Comparison of ENCODE assay signal across 11 cellular contexts in the genomic region with DNA sequence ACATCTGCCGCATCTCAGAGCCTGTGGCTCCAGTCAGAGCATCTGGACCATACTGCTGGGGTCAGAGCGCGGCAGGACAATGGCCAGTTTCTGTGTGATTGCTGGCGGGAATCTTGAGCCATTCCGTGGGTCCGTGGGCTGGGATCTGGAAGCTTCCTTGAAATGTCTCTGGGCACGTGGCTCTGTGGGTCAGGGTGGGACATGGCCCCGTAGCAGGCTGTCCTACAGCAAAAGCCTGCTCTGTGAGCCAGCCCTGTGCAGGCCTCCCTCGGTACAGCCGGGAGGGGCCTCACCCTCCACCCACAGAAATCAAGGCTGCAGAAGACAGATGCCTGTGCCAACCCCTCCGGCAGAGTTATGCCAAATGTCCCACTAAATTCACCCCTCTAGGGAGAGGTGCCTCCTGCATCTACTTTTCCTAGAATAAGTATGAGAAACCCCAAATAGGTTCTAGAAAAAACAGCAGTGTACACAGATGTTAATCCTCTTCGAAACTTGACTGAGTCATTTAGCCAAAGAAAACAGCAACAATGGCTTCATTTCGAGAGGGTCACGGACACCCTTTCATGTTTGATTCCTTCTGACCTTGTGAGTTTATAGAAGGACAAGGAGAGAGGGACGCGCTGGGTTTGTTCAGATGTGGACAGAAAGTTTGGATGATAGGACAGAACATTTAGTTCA. TPM values are rescaled to one million over a fixed set of nuclear protein-coding genes. Genes with fewer than 3 reads are reported as not detected.
DNase-seq lines count a peak whose midpoint lies in the region; ATAC-seq and TF ChIP-seq lines count a peak whose summit lies in the region.
"Had no signal": no experiment of that assay in that cellular context is flagged by ENCODE, and none has a peak within 500 bp of the region (broad histone marks: within the 10 kb centered on the region; RNA-seq: fewer than 3 reads in every experiment).

No MANE protein-coding gene starts in this region.

- H3K27me3 ChIP-seq in Caco-2 (replicated peaks; ENCODE audit: control insufficient read depth, insufficient read depth, low read length) = no peaks in the 10 kb centered on the region
- no peaks in the 10 kb centered on the region for H3K27me3 ChIP-seq in ovary
- no peaks in the 10 kb centered on the region for H3K27me3 ChIP-seq in lower lobe of right lung (ENCODE audit: low read depth)

- no peak overlapping the region for H3K4me3 ChIP-seq in Caco-2 (ENCODE audit: low read depth, low read length)
- no peak overlapping the region for H3K4me3 ChIP-seq in fibroblast of the aortic adventitia (ENCODE audit: low read depth, low read length)
- no peak overlapping the region for H3K4me3 ChIP-seq in ovary
- H3K4me3 ChIP-seq in lower lobe of right lung = no peak overlapping the region

- peak overlapping the region; percentile 96 for H3K27ac Mint-ChIP-seq in Caco-2 (ENCODE audit: unreplicated experiment)
- H3K27ac Mint-ChIP-seq in activated CD8-positive, alpha-beta T cell treated with anti-CD3 and anti-CD28 coated beads, Interleukin-2, amount 10 ng/mL, durations not matched to agents 7 days and 5 days = no peak overlapping the region
- H3K27ac Mint-ChIP-seq: B cell; stimulated activated naive CD8-positive, alpha-beta T cell treated with anti-CD3 and anti-CD28 coated beads, Interleukin-15, Interleukin-2, amounts not matched to agents 100 ng/mL and 50 ng/mL, for 24 hours had no signal

- peaks cover 55% of the 10 kb centered on the region for H3K36me3 Mint-ChIP-seq in Caco-2 (ENCODE audit: insufficient read depth, unreplicated experiment)
- H3K36me3 Mint-ChIP-seq in activated CD8-positive, alpha-beta T cell treated with anti-CD3 and anti-CD28 coated beads, Interleukin-2, amount 10 ng/mL, durations not matched to agents 7 days and 5 days (ENCODE audit: low read depth) = no peaks in the 10 kb centered on the region

- H3K27me3 Mint-ChIP-seq in Caco-2 (ENCODE audit: insufficient read depth, unreplicated experiment) = no peaks in the 10 kb centered on the region
- H3K27me3 Mint-ChIP-seq in activated CD8-positive, alpha-beta T cell treated with anti-CD3 and anti-CD28 coated beads, Interleukin-2, amount 10 ng/mL, durations not matched to agents 7 days and 5 days (ENCODE audit: low read depth) = no peaks in the 10 kb centered on the region
- H3K27me3 Mint-ChIP-seq: stimulated activated naive CD8-positive, alpha-beta T cell treated with anti-CD3 and anti-CD28 coated beads, Interleukin-15, Interleukin-2, amounts not matched to agents 100 ng/mL and 50 ng/mL, for 24 hours had no signal

- WGBS in ovary, 3 donors = 18 to 20% (median 19%) methylated on average over 16 of the region's 16 CpGs

- H3K9me3 Mint-ChIP-seq in Caco-2 (ENCODE audit: unreplicated experiment) = no peaks in the 10 kb centered on the region
- no peaks in the 10 kb centered on the region for H3K9me3 Mint-ChIP-seq in activated CD8-positive, alpha-beta T cell treated with anti-CD3 and anti-CD28 coated beads, Interleukin-2, amount 10 ng/mL, durations not matched to agents 7 days and 5 days (ENCODE audit: insufficient read depth)
- H3K9me3 Mint-ChIP-seq: stimulated activated naive CD8-positive, alpha-beta T cell treated with anti-CD3 and anti-CD28 coated beads, Interleukin-15, Interleukin-2, amounts not matched to agents 100 ng/mL and 50 ng/mL, for 24 hours had no signal

- DNase-seq in Caco-2 (no peak), amniotic epithelial cell (ENCODE audit: low read depth) (peak; percentile 32), fibroblast of the aortic adventitia (ENCODE audit: low read depth) (peak; percentile 63), ovary (peak in 2 of 5 donors; percentile 69 to 70), NCI-H1436 treated with DMSO at 0.1 percent for 48 hours (lab: John Stamatoyannopoulos, UW) (no peak), lower lobe of right lung (no peak)
- no peak for DNase-seq in activated CD8-positive, alpha-beta T cell treated with anti-CD3 and anti-CD28 coated beads, Interleukin-2, amount 10 ng/mL, durations not matched to agents 7 days and 5 days
- DNase-seq: activated CD8-positive, alpha-beta memory T cell treated with anti-CD3 and anti-CD28 coated beads for 24 hours had no signal

- H3K36me3 ChIP-seq in Caco-2 (ENCODE audit: control insufficient read depth, insufficient read depth, low read length) (peaks cover 1% of the 10 kb centered on the region; the same call in 1 of the 2 replicates), ovary (no peaks in the 10 kb centered on the region), lower lobe of right lung (no peaks in the 10 kb centered on the region)

- intact Hi-C loops in Caco-2 (cut with micrococcal nuclease; ENCODE audit: unreplicated experiment) (loop anchor here (10.0 kb wide), 1 partner anchor 48 kb away; no protein-coding TSS in a partner anchor), ovary (cut with DNase I) (loop anchor here in 2 of 4 donors (5.0 to 10.0 kb wide), 3 partner anchors 48 to 298 kb away; no protein-coding TSS in a partner anchor), lower lobe of right lung (cut with DNase I) (loop anchor here (10.0 kb wide), 1 partner anchor 138 kb away; no protein-coding TSS in a partner anchor)

- no peaks in the 10 kb centered on the region for H3K9me3 ChIP-seq in Caco-2
- no peaks in the 10 kb centered on the region for H3K9me3 ChIP-seq in ovary
- no peaks in the 10 kb centered on the region for H3K9me3 ChIP-seq in lower lobe of right lung

- H3K4me1 ChIP-seq in Caco-2 (peaks cover 52% of the 10 kb centered on the region), ovary (ENCODE audit: insufficient read depth) (peaks cover 40% of the 10 kb centered on the region), lower lobe of right lung (no peaks in the 10 kb centered on the region)

- H3K4me1 Mint-ChIP-seq in Caco-2 (ENCODE audit: low read depth, unreplicated experiment) = peaks cover 28% of the 10 kb centered on the region
- H3K4me1 Mint-ChIP-seq in activated CD8-positive, alpha-beta T cell treated with anti-CD3 and anti-CD28 coated beads, Interleukin-2, amount 10 ng/mL, durations not matched to agents 7 days and 5 days (ENCODE audit: low read depth) = peaks cover 2% of the 10 kb centered on the region
- H3K4me1 Mint-ChIP-seq: B cell had no signal

- no peak overlapping the region for H3K4me3 Mint-ChIP-seq in Caco-2 (ENCODE audit: unreplicated experiment)
- no peak overlapping the region for H3K4me3 Mint-ChIP-seq in activated CD8-positive, alpha-beta T cell treated with anti-CD3 and anti-CD28 coated beads, Interleukin-2, amount 10 ng/mL, durations not matched to agents 7 days and 5 days
- H3K4me3 Mint-ChIP-seq: B cell; stimulated activated naive CD8-positive, alpha-beta T cell treated with anti-CD3 and anti-CD28 coated beads, Interleukin-15, Interleukin-2, amounts not matched to agents 100 ng/mL and 50 ng/mL, for 24 hours had no signal

- POLR2A ChIA-PET in Caco-2 (lab: Charles Lee) = no interaction called here
- POLR2A ChIA-PET in activated CD8-positive, alpha-beta T cell treated with anti-CD3 and anti-CD28 coated beads, Interleukin-2, amount 10 ng/mL, durations not matched to agents 7 days and 5 days (lab: Charles Lee) = no interaction called here

- CTCF ChIA-PET in Caco-2 (lab: Charles Lee) = interaction anchor here (0.6 kb wide), 1 partner anchor 39 kb away, joined by 3 read pairs; no protein-coding TSS in a partner anchor
- CTCF ChIA-PET in activated CD8-positive, alpha-beta T cell treated with anti-CD3 and anti-CD28 coated beads, Interleukin-2, amount 10 ng/mL, durations not matched to agents 7 days and 5 days (lab: Charles Lee) = interaction anchor here (0.6 to 1.7 kb wide), 2 partner anchors 33 to 296 kb away, joined by 3 to 4 read pairs; no protein-coding TSS in a partner anchor

- TF ChIP-seq POLR2A in ovary (IDR thresholded peaks at IDR 0.05) = no peak

- TF ChIP-seq EP300 in ovary (IDR thresholded peaks at IDR 0.05) = no peak

- TF ChIP-seq CTCF in Caco-2 (IDR thresholded peaks at IDR 0.05; ENCODE audit: insufficient read depth in 1 of 2, low read depth in 1 of 2, low read length in 1 of 2, severe bottlenecking in 1 of 2, unreplicated experiment in 1 of 2) (no peak), fibroblast of the aortic adventitia (IDR thresholded peaks at IDR 0.05; ENCODE audit: insufficient read depth, low read length) (no peak), ovary (IDR thresholded peaks at IDR 0.05) (no peak), lower lobe of right lung (IDR thresholded peaks at IDR 0.05) (no peak)

- H3K27ac ChIP-seq in ovary = peak overlapping the region; percentile 79 to 91
- H3K27ac ChIP-seq in lower lobe of right lung = no peak overlapping the region

- ATAC-seq in activated CD8-positive, alpha-beta T cell treated with anti-CD3 and anti-CD28 coated beads, Interleukin-2, amount 10 ng/mL, durations not matched to agents 7 days and 5 days = no peak
- ATAC-seq in GM19351 (IDR thresholded peaks at IDR 0.05; ENCODE audit: unreplicated experiment) (no peak), lower lobe of right lung (no peak)

- BruUV-seq in Caco-2 (replicated peaks; lab: Mats Ljungman, UMichigan) = no TSS peak

RNA-seq across cellular contexts. Expression of a gene that starts 27.8 kb away (rescaled TPM):
- total RNA-seq in Caco-2 (2022) = 160 and 170 TPM in 2 replicates
- 56.5 and 57.9 TPM in 2 replicates for total RNA-seq in fibroblast of the aortic adventitia (ENCODE audit: low replicate concordance)
- 100 to 1,000 TPM; 141 to 353 (median 270) TPM for total RNA-seq in ovary
- 100 to 1,000 TPM in 1 of 2 donors, 10 to 100 TPM in 1; 11.1 to 201 TPM for polyA plus RNA-seq in ovary
- total RNA-seq in activated CD8-positive, alpha-beta T cell treated with anti-CD3 and anti-CD28 coated beads, Interleukin-2, amount 10 ng/mL, durations not matched to agents 7 days and 5 days = 10 to 100 TPM; 24.1 to 28.7 TPM
- total RNA-seq in lower lobe of right lung = 45.1 TPM

Comparison
In these comparisons a context has a peak if more than half of its experiments do, and no peak if none do; other contexts are left out.
1. DNase-seq: peak in amniotic epithelial cell (single experiment) and fibroblast of the aortic adventitia (single experiment); none in Caco-2 (0 of 2), NCI-H1436 treated with DMSO at 0.1 percent for 48 hours (single experiment), activated CD8-positive, alpha-beta T cell treated with anti-CD3 and anti-CD28 coated beads, Interleukin-2, amount 10 ng/mL, durations not matched to agents 7 days and 5 days (single experiment) and lower lobe of right lung (single experiment).